Comparison of ENCODE assay signal across 1 cellular context in genomic region chr15:38224486-38224885, GRCh38.
TF ChIP-seq lines count a peak whose summit lies in the region.

No MANE protein-coding gene starts in this region.

TF ChIP-seq in GM23338, 12 proteins besides CTCF, POLR2A, EP300 and RAD21 (continued from another document):
- TF ChIP-seq ETS1 (IDR thresholded peaks at IDR 0.05) (no peak), EZH2phosphoT487 (IDR thresholded peaks at IDR 0.05; ENCODE audit: unreplicated experiment) (no peak), REST (IDR thresholded peaks at IDR 0.05; ENCODE audit: unreplicated experiment) (no peak), NANOG (IDR thresholded peaks at IDR 0.05; ENCODE audit: borderline replicate concordance) (no peak), CREB1 (CRISPR knock-in tag; IDR thresholded peaks at IDR 0.05; ENCODE audit: low read depth) (no peak), ZNF331 (CRISPR knock-in tag; IDR thresholded peaks at IDR 0.05; ENCODE audit: low read depth) (no peak), POLR2AphosphoS5 (IDR thresholded peaks at IDR 0.05; ENCODE audit: low read depth) (no peak)
